ENCODE assay signal across 1 cellular context in genomic region chr4:102827674-102828496, GRCh38.
TF ChIP-seq lines count a peak whose summit lies in the region.

No MANE protein-coding gene starts in this region.

TF ChIP-seq in HepG2, 621 proteins besides CTCF, POLR2A, EP300 and RAD21 (continued from another document and continues in another):
- peak; percentile 48; the same call in 1 of the 2 replicates for TF ChIP-seq JUN (CRISPR knock-in tag; IDR thresholded peaks at IDR 0.05)
- TF ChIP-seq, protein P1, sequence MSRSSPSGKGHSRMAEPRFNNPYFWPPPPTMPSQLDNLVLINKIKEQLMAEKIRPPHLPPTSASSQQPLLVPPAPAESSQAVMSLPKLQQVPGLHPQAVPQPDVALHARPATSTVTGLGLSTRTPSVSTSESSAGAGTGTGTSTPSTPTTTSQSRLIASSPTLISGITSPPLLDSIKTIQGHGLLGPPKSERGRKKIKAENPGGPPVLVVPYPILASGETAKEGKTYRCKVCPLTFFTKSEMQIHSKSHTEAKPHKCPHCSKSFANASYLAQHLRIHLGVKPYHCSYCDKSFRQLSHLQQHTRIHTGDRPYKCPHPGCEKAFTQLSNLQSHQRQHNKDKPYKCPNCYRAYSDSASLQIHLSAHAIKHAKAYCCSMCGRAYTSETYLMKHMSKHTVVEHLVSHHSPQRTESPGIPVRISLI (CRISPR knock-in tag; IDR thresholded peaks at IDR 0.05; ENCODE audit: borderline replicate concordance), result no peak; the same call in 1 of the 2 replicates
- TF ChIP-seq NFAT5 (CRISPR knock-in tag; IDR thresholded peaks at IDR 0.05), result no peak; the same call in 1 of the 2 replicates
- peak; percentile 84 for TF ChIP-seq SAP130 (CRISPR knock-in tag; IDR thresholded peaks at IDR 0.05; ENCODE audit: low read depth)
- TF ChIP-seq ZSCAN31 (CRISPR knock-in tag; IDR thresholded peaks at IDR 0.05; ENCODE audit: low read depth), result 0 out of 2 replicates have a peak, but pooled peaks have one; percentile 7
- peak; percentile 76; the same call in 1 of the 2 replicates for TF ChIP-seq ZBTB34 (CRISPR knock-in tag; IDR thresholded peaks at IDR 0.05)
- peak; percentile 39; the same call in 1 of the 2 replicates for TF ChIP-seq KLF9 (CRISPR knock-in tag; IDR thresholded peaks at IDR 0.05; ENCODE audit: low read depth)
- no peak; the same call in 1 of the 2 replicates for TF ChIP-seq TGIF2 (CRISPR knock-in tag; IDR thresholded peaks at IDR 0.05)
- TF ChIP-seq ZBTB20 (CRISPR knock-in tag; IDR thresholded peaks at IDR 0.05; ENCODE audit: borderline replicate concordance, low read depth), result no peak
- peak in 1 of 2 experiments; percentile 63; a peak in 2 of 4 replicates for TF ChIP-seq KLF16 (CRISPR knock-in tag; IDR thresholded peaks at IDR 0.05)
- TF ChIP-seq ZNF446 (CRISPR knock-in tag; IDR thresholded peaks at IDR 0.05), result no peak
- TF ChIP-seq, protein P2, sequence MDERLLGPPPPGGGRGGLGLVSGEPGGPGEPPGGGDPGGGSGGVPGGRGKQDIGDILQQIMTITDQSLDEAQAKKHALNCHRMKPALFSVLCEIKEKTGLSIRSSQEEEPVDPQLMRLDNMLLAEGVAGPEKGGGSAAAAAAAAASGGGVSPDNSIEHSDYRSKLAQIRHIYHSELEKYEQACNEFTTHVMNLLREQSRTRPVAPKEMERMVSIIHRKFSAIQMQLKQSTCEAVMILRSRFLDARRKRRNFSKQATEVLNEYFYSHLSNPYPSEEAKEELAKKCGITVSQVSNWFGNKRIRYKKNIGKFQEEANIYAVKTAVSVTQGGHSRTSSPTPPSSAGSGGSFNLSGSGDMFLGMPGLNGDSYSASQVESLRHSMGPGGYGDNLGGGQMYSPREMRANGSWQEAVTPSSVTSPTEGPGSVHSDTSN (CRISPR knock-in tag; IDR thresholded peaks at IDR 0.05), result no peak
- TF ChIP-seq HCFC1 (IDR thresholded peaks at IDR 0.05; ENCODE audit: low read depth, low read length), result 0 out of 2 replicates have a peak, but pooled peaks have one; percentile 30
- TF ChIP-seq CENPT (CRISPR knock-in tag; IDR thresholded peaks at IDR 0.05; ENCODE audit: low read depth), result no peak
- no peak for TF ChIP-seq XBP1 (CRISPR knock-in tag; IDR thresholded peaks at IDR 0.05)
- peak; percentile 80 for TF ChIP-seq TARDBP (CRISPR knock-in tag; IDR thresholded peaks at IDR 0.05)
- TF ChIP-seq PAXIP1 (CRISPR knock-in tag; conservative IDR thresholded peaks at IDR 0.05), result peak; percentile 33
- peak; percentile 82 for TF ChIP-seq POLR2AphosphoS5 (IDR thresholded peaks at IDR 0.05; ENCODE audit: low read depth, low read length)
- TF ChIP-seq GATAD2A (CRISPR knock-in tag; IDR thresholded peaks at IDR 0.05), result peak; percentile 41
- peak; percentile 54 for TF ChIP-seq PHF8 (CRISPR knock-in tag; IDR thresholded peaks at IDR 0.05)
- TF ChIP-seq XRCC5 (optimal IDR thresholded peaks at IDR 0.05; ENCODE audit: low read length), result peak; percentile 29
- no peak; the same call in 1 of the 2 replicates for TF ChIP-seq THRA (CRISPR knock-in tag; IDR thresholded peaks at IDR 0.05; ENCODE audit: borderline replicate concordance)
- peak; percentile 80 for TF ChIP-seq MIXL1 (CRISPR knock-in tag; IDR thresholded peaks at IDR 0.05)
- peak; percentile 43; the same call in 1 of the 2 replicates for TF ChIP-seq ZNF503 (CRISPR knock-in tag; IDR thresholded peaks at IDR 0.05)
- no peak for TF ChIP-seq ATM (IDR thresholded peaks at IDR 0.05; ENCODE audit: borderline replicate concordance)
- 0 out of 2 replicates have a peak, but pooled peaks have one; percentile 6 for TF ChIP-seq RFXANK (CRISPR knock-in tag; IDR thresholded peaks at IDR 0.05)
- TF ChIP-seq TP53 (CRISPR knock-in tag; conservative IDR thresholded peaks at IDR 0.05), result peak; percentile 4; the same call in 1 of the 2 replicates
- no peak for TF ChIP-seq ZNF33A (CRISPR knock-in tag; IDR thresholded peaks at IDR 0.05; ENCODE audit: borderline replicate concordance)
- peak in 1 of 2 experiments; percentile 13; a peak in 1 of 4 replicates for TF ChIP-seq HMGXB4 (CRISPR knock-in tag; IDR thresholded peaks at IDR 0.05; ENCODE audit: borderline replicate concordance in 1 of 2, low read depth in 1 of 2)
- peak; percentile 51; the same call in 1 of the 2 replicates for TF ChIP-seq ZNF232 (CRISPR knock-in tag; IDR thresholded peaks at IDR 0.05; ENCODE audit: borderline replicate concordance)
- TF ChIP-seq KDM3A (CRISPR knock-in tag; IDR thresholded peaks at IDR 0.05; ENCODE audit: low read depth), result no peak
- TF ChIP-seq GFI1 (CRISPR knock-in tag; IDR thresholded peaks at IDR 0.05; ENCODE audit: borderline replicate concordance), result 0 out of 2 replicates have a peak, but pooled peaks have one; percentile 23
- TF ChIP-seq ZNF550 (CRISPR knock-in tag; IDR thresholded peaks at IDR 0.05; ENCODE audit: borderline replicate concordance), result no peak
- TF ChIP-seq PITX1 (CRISPR knock-in tag; IDR thresholded peaks at IDR 0.05), result peak; percentile 91
- peak; percentile 41; the same call in 1 of the 2 replicates for TF ChIP-seq ATF1 (CRISPR knock-in tag; IDR thresholded peaks at IDR 0.05)
- peak; percentile 88 for TF ChIP-seq KDM2A (CRISPR knock-in tag; IDR thresholded peaks at IDR 0.05; ENCODE audit: borderline replicate concordance, low read depth)
